8 cellular contexts compared by ENCODE assay signal in genomic region chr12:131755305-131756113, GRCh38. TPM values are rescaled to one million over a fixed set of nuclear protein-coding genes. Genes with fewer than 3 reads are reported as not detected.
DNase-seq lines count a peak whose midpoint lies in the region; TF ChIP-seq lines count a peak whose summit lies in the region.

No MANE protein-coding gene starts in this region.

- H3K9me3 ChIP-seq in Loucy (ENCODE audit: insufficient read depth, low read depth, low read length) (no peaks in the 10 kb centered on the region), WERI-Rb-1 (ENCODE audit: severe bottlenecking) (no peaks in the 10 kb centered on the region), sigmoid colon (no peaks in the 10 kb centered on the region), MG63 (no peaks in the 10 kb centered on the region)

- no peaks in the 10 kb centered on the region for H3K79me2 ChIP-seq in Loucy (ENCODE audit: insufficient read depth, low read length)

- no peaks in the 10 kb centered on the region for H3K9me2 ChIP-seq in Loucy (replicated peaks; ENCODE audit: low read depth, low read length)

- no peaks in the 10 kb centered on the region for H3K4me1 ChIP-seq in Loucy (ENCODE audit: insufficient read depth, low read length, poor library complexity, severe bottlenecking)
- no peaks in the 10 kb centered on the region for H3K4me1 ChIP-seq in sigmoid colon

- H3K4me2 ChIP-seq in Loucy (ENCODE audit: low read depth, low read length, poor library complexity, severe bottlenecking): no peak overlapping the region

- TF ChIP-seq CTCF in Loucy (conservative IDR thresholded peaks at IDR 0.05; ENCODE audit: low read length) (peak; percentile 78), WERI-Rb-1 (IDR thresholded peaks at IDR 0.05; ENCODE audit: low read depth, low read length) (peak; percentile 64), sigmoid colon (IDR thresholded peaks at IDR 0.05) (peak in 1 of 4 experiments; percentile 8)

- H3K36me3 ChIP-seq in Loucy (ENCODE audit: insufficient read depth, low read length) (peaks cover 80% of the 10 kb centered on the region), WERI-Rb-1 (peaks cover 66% of the 10 kb centered on the region), sigmoid colon (peaks cover 42 to 86% (median 61%) of the 10 kb centered on the region in 4 donors), MG63 (peaks cover 94% of the 10 kb centered on the region)

- H2AFZ ChIP-seq in Loucy (ENCODE audit: low read length): no peak overlapping the region

- peak; percentile 45 for DNase-seq in stimulated activated CD4-positive, alpha-beta T cell treated with anti-CD3 and anti-CD28 coated beads, Interleukin-1b, Interleukin-23, amount 100 ng/mL, for 48 hours
- DNase-seq in stimulated activated CD4-positive, alpha-beta T cell treated with anti-CD3 and anti-CD28 coated beads, Interleukin-4, amount 100 ng/mL, for 4 hours: no peak
- DNase-seq in WERI-Rb-1 (peak; percentile 58), iPS DF 19.7 (ENCODE audit: low read depth, low spot score) (peak; percentile 59), sigmoid colon (no peak), cerebellum (ENCODE audit: low spot score) (no peak), MG63 (no peak)

- 90 to 92% methylated on average over 16 of the region's 16 CpGs for WGBS in sigmoid colon, 2 donors

- TF ChIP-seq EP300 in sigmoid colon (IDR thresholded peaks at IDR 0.05): no peak

- H3K4me3 ChIP-seq in Loucy (ENCODE audit: low read length, poor library complexity, severe bottlenecking) (no peak overlapping the region), WERI-Rb-1 (ENCODE audit: low read depth, low read length) (no peak overlapping the region), sigmoid colon (no peak overlapping the region), MG63 (no peak overlapping the region)

- H4K20me1 ChIP-seq in Loucy (ENCODE audit: insufficient read depth, low read length, poor library complexity, severe bottlenecking): no peaks in the 10 kb centered on the region

- H3K27me3 ChIP-seq in Loucy (ENCODE audit: insufficient read depth, low read length, poor library complexity, severe bottlenecking) (no peaks in the 10 kb centered on the region), WERI-Rb-1 (ENCODE audit: insufficient read depth, low read depth, severe bottlenecking) (no peaks in the 10 kb centered on the region), sigmoid colon (no peaks in the 10 kb centered on the region), MG63 (no peaks in the 10 kb centered on the region)

- no peak overlapping the region for H3K27ac ChIP-seq in WERI-Rb-1
- no peak overlapping the region for H3K27ac ChIP-seq in sigmoid colon

- intact Hi-C loops in sigmoid colon (cut with DNase I): no loop called here

- H3F3A ChIP-seq in Loucy (ENCODE audit: low read depth): no peaks in the 10 kb centered on the region

- TF ChIP-seq POLR2A in sigmoid colon (IDR thresholded peaks at IDR 0.05): no peak

- H3K9ac ChIP-seq in Loucy (ENCODE audit: low read depth, low read length, poor library complexity, severe bottlenecking): no peak overlapping the region

RNA-seq across cellular contexts. Expression of gene SFSWAP, which starts 44.6 kb away (rescaled TPM):
- total RNA-seq in sigmoid colon (10 to 100 TPM; 25.7 to 42.9 (median 33.3) TPM), cerebellum (39.1 TPM)
- 10 to 100 TPM; 10.8 to 28.1 (median 11.6) TPM for polyA plus RNA-seq in sigmoid colon
- total RNA-seq in MG63 (2014; rRNA removed; shearing (Covaris generic); ENCODE audit: low replicate concordance): 17.3 and 19.3 TPM in 2 replicates

Comparison
In these comparisons a context has a peak if more than half of its experiments do, and no peak if none do; other contexts are left out.
1. DNase-seq: peak in stimulated activated CD4-positive, alpha-beta T cell treated with anti-CD3 and anti-CD28 coated beads, Interleukin-1b, Interleukin-23, amount 100 ng/mL, for 48 hours (single experiment), WERI-Rb-1 (single experiment) and iPS DF 19.7 (single experiment); none in stimulated activated CD4-positive, alpha-beta T cell treated with anti-CD3 and anti-CD28 coated beads, Interleukin-4, amount 100 ng/mL, for 4 hours (0 of 2), sigmoid colon (single experiment), cerebellum (single experiment) and MG63 (single experiment).